26 cellular contexts compared by ENCODE assay signal in genomic region chr5:135153259-135153658, GRCh38.
"Had no signal": no experiment of that assay in that cellular context is flagged by ENCODE, and none has a peak within 500 bp of the region (broad histone marks: within the 10 kb centered on the region; RNA-seq: fewer than 3 reads in every experiment).

No MANE protein-coding gene starts in this region.

- H3K4me1 ChIP-seq: left ventricle myocardium inferior, right atrium auricular region, stomach, thyroid gland, transverse colon, upper lobe of right lung had no signal

- H2AFZ ChIP-seq: neural progenitor cell had no signal

- H3K36me3 ChIP-seq: left ventricle myocardium inferior, neural progenitor cell, neutrophil, ovary, right atrium auricular region, stomach, thyroid gland, transverse colon, upper lobe of right lung had no signal

- DNase-seq: islet precursor cell; left ventricle myocardium inferior; mesendoderm; naive B cell; natural killer cell; nephron progenitor cell; occipital lobe; ovary; stimulated activated CD4-positive, alpha-beta T cell treated with anti-CD3 and anti-CD28 coated beads, Interleukin-12 subunit alpha, Interleukin-12 subunit beta, amount 100 ng/mL, for 4 hours; stimulated activated CD4-positive, alpha-beta T cell treated with anti-CD3 and anti-CD28 coated beads, Interleukin-15, amount 100 ng/mL, for 24 hours; stimulated activated CD4-positive, alpha-beta T cell treated with anti-CD3 and anti-CD28 coated beads, Interleukin-2, amount 100 ng/mL, for 24 hours; stimulated activated CD4-positive, alpha-beta T cell treated with anti-CD3 and anti-CD28 coated beads, Interleukin-4, amount 100 ng/mL, for 1 hour; stimulated activated naive B cell treated with anti-CD40 and anti-IgM and Interleukin-4, amounts not matched to agents 10 μg/mL and 1 μg/mL and 100 μg/mL, for 72 hours; stimulated activated naive CD8-positive, alpha-beta T cell treated with anti-CD3 and anti-CD28 coated beads, Interleukin-15, Interleukin-2, amounts not matched to agents 100 U/mL and 50 U/mL, for 24 hours; stomach; testis; thyroid gland; transverse colon; upper lobe of right lung had no signal

- H3K27me3 ChIP-seq: neutrophil, ovary, right atrium auricular region, stomach, testis, thyroid gland, transverse colon, upper lobe of right lung had no signal

- H3K4me3 ChIP-seq: left ventricle myocardium inferior, lung, neural progenitor cell, ovary, right atrium auricular region, skin epidermis, stomach, testis, thyroid gland, transverse colon, upper lobe of right lung had no signal

- H3K9me3 ChIP-seq: neutrophil, testis, thyroid gland, upper lobe of right lung had no signal

- FAIRE-seq: urothelium cell line had no signal

- H3K27ac ChIP-seq: left ventricle myocardium inferior, neural progenitor cell, neutrophil, ovary, right atrium auricular region, stomach, testis, thyroid gland, transverse colon, upper lobe of right lung had no signal

- H3K9ac ChIP-seq: neural progenitor cell had no signal

- ATAC-seq: natural killer cell; sciatic nerve; stimulated activated naive B cell treated with anti-CD40 and anti-IgM and Interleukin-4, amounts not matched to agents 10 μg/mL and 1 μg/mL and 100 μg/mL, for 72 hours; stimulated activated naive CD8-positive, alpha-beta T cell treated with anti-CD3 and anti-CD28 coated beads, Interleukin-15, Interleukin-2, amounts not matched to agents 100 U/mL and 50 U/mL, for 24 hours; upper lobe of right lung had no signal

- H3K4me2 ChIP-seq: neural progenitor cell had no signal
